ENCODE assay signal across 1 cellular context in genomic region chr4:10529891-10530786, GRCh38.
TF ChIP-seq lines count a peak whose summit lies in the region.

No MANE protein-coding gene starts in this region.

TF ChIP-seq in HEK293, 187 proteins besides CTCF, POLR2A, EP300 and RAD21 (continued from another document and continues in another):
- TF ChIP-seq, protein P1, sequence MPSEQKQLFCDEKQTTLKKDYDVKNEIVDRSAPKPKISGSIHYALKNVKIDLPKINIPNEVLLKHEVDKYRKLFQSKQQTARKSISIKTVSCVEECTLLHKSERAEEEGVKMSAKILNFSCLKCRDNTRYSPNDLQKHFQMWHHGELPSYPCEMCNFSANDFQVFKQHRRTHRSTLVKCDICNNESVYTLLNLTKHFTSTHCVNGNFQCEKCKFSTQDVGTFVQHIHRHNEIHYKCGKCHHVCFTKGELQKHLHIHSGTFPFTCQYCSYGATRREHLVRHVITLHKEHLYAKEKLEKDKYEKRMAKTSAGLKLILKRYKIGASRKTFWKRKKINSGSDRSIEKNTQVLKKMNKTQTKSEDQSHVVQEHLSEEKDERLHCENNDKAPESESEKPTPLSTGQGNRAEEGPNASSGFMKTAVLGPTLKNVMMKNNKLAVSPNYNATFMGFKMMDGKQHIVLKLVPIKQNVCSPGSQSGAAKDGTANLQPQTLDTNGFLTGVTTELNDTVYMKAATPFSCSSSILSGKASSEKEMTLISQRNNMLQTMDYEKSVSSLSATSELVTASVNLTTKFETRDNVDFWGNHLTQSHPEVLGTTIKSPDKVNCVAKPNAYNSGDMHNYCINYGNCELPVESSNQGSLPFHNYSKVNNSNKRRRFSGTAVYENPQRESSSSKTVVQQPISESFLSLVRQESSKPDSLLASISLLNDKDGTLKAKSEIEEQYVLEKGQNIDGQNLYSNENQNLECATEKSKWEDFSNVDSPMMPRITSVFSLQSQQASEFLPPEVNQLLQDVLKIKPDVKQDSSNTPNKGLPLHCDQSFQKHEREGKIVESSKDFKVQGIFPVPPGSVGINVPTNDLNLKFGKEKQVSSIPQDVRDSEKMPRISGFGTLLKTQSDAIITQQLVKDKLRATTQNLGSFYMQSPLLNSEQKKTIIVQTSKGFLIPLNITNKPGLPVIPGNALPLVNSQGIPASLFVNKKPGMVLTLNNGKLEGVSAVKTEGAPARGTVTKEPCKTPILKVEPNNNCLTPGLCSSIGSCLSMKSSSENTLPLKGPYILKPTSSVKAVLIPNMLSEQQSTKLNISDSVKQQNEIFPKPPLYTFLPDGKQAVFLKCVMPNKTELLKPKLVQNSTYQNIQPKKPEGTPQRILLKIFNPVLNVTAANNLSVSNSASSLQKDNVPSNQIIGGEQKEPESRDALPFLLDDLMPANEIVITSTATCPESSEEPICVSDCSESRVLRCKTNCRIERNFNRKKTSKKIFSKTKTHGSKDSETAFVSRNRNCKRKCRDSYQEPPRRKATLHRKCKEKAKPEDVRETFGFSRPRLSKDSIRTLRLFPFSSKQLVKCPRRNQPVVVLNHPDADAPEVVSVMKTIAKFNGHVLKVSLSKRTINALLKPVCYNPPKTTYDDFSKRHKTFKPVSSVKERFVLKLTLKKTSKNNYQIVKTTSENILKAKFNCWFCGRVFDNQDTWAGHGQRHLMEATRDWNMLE (tag by site-specific recombination; conservative IDR thresholded peaks at IDR 0.05; ENCODE audit: low read depth) = no peak
- TF ChIP-seq ZNF280C (tag by site-specific recombination; IDR thresholded peaks at IDR 0.05) = no peak
- TF ChIP-seq, protein P2, sequence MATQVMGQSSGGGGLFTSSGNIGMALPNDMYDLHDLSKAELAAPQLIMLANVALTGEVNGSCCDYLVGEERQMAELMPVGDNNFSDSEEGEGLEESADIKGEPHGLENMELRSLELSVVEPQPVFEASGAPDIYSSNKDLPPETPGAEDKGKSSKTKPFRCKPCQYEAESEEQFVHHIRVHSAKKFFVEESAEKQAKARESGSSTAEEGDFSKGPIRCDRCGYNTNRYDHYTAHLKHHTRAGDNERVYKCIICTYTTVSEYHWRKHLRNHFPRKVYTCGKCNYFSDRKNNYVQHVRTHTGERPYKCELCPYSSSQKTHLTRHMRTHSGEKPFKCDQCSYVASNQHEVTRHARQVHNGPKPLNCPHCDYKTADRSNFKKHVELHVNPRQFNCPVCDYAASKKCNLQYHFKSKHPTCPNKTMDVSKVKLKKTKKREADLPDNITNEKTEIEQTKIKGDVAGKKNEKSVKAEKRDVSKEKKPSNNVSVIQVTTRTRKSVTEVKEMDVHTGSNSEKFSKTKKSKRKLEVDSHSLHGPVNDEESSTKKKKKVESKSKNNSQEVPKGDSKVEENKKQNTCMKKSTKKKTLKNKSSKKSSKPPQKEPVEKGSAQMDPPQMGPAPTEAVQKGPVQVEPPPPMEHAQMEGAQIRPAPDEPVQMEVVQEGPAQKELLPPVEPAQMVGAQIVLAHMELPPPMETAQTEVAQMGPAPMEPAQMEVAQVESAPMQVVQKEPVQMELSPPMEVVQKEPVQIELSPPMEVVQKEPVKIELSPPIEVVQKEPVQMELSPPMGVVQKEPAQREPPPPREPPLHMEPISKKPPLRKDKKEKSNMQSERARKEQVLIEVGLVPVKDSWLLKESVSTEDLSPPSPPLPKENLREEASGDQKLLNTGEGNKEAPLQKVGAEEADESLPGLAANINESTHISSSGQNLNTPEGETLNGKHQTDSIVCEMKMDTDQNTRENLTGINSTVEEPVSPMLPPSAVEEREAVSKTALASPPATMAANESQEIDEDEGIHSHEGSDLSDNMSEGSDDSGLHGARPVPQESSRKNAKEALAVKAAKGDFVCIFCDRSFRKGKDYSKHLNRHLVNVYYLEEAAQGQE (tag by site-specific recombination; IDR thresholded peaks at IDR 0.05) = no peak
- TF ChIP-seq, protein P3, sequence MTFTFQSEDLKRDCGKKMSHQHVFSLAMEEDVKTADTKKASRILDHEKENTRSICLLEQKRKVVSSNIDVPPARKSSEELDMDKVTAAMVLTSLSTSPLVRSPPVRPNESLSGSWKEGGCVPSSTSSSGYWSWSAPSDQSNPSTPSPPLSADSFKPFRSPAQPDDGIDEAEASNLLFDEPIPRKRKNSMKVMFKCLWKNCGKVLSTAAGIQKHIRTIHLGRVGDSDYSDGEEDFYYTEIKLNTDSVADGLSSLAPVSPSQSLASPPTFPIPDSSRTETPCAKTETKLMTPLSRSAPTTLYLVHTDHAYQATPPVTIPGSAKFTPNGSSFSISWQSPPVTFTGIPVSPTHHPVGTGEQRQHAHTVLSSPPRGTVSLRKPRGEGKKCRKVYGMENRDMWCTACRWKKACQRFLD (tag by site-specific recombination; IDR thresholded peaks at IDR 0.05) = no peak
- TF ChIP-seq, protein P4, sequence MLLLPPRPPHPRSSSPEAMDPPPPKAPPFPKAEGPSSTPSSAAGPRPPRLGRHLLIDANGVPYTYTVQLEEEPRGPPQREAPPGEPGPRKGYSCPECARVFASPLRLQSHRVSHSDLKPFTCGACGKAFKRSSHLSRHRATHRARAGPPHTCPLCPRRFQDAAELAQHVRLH (tag by site-specific recombination; IDR thresholded peaks at IDR 0.05) = no peak
- no peak for TF ChIP-seq ZNF560 (tag by site-specific recombination; IDR thresholded peaks at IDR 0.05; ENCODE audit: borderline replicate concordance)
- TF ChIP-seq, protein P5, sequence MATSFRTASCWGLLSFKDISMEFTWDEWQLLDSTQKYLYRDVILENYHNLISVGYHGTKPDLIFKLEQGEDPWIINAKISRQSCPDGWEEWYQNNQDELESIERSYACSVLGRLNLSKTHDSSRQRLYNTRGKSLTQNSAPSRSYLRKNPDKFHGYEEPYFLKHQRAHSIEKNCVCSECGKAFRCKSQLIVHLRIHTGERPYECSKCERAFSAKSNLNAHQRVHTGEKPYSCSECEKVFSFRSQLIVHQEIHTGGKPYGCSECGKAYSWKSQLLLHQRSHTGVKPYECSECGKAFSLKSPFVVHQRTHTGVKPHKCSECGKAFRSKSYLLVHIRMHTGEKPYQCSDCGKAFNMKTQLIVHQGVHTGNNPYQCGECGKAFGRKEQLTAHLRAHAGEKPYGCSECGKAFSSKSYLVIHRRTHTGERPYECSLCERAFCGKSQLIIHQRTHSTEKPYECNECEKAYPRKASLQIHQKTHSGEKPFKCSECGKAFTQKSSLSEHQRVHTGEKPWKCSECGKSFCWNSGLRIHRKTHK (tag by site-specific recombination; IDR thresholded peaks at IDR 0.05) = no peak
- peak; percentile 68 for TF ChIP-seq PRDM1 (tag by site-specific recombination; IDR thresholded peaks at IDR 0.05)
- peak; percentile 46; the same call in 1 of the 2 replicates for TF ChIP-seq OSR2 (tag by site-specific recombination; IDR thresholded peaks at IDR 0.05)
- no peak for TF ChIP-seq ZNF558 (tag by site-specific recombination; IDR thresholded peaks at IDR 0.05)
- 0 out of 2 replicates have a peak, but pooled peaks have one; percentile 28 for TF ChIP-seq KLF8 (tag by site-specific recombination; IDR thresholded peaks at IDR 0.05)
- no peak for TF ChIP-seq BCL11A (tag by site-specific recombination; IDR thresholded peaks at IDR 0.05; ENCODE audit: low read depth)
- TF ChIP-seq, protein P6, sequence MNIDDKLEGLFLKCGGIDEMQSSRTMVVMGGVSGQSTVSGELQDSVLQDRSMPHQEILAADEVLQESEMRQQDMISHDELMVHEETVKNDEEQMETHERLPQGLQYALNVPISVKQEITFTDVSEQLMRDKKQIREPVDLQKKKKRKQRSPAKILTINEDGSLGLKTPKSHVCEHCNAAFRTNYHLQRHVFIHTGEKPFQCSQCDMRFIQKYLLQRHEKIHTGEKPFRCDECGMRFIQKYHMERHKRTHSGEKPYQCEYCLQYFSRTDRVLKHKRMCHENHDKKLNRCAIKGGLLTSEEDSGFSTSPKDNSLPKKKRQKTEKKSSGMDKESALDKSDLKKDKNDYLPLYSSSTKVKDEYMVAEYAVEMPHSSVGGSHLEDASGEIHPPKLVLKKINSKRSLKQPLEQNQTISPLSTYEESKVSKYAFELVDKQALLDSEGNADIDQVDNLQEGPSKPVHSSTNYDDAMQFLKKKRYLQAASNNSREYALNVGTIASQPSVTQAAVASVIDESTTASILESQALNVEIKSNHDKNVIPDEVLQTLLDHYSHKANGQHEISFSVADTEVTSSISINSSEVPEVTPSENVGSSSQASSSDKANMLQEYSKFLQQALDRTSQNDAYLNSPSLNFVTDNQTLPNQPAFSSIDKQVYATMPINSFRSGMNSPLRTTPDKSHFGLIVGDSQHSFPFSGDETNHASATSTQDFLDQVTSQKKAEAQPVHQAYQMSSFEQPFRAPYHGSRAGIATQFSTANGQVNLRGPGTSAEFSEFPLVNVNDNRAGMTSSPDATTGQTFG (tag by site-specific recombination; IDR thresholded peaks at IDR 0.05; ENCODE audit: borderline replicate concordance) = no peak
- no peak for TF ChIP-seq BCL11B (tag by site-specific recombination; IDR thresholded peaks at IDR 0.05; ENCODE audit: low read depth)
- TF ChIP-seq ZIC2 (tag by site-specific recombination; IDR thresholded peaks at IDR 0.05) = no peak
- TF ChIP-seq ZNF561 (tag by site-specific recombination; IDR thresholded peaks at IDR 0.05; ENCODE audit: borderline replicate concordance) = 0 out of 2 replicates have a peak, but pooled peaks have one; percentile 56
- TF ChIP-seq ZNF112 (tag by site-specific recombination; IDR thresholded peaks at IDR 0.05) = no peak
- TF ChIP-seq GFI1B (tag by site-specific recombination; IDR thresholded peaks at IDR 0.05) = no peak
- no peak for TF ChIP-seq HOXA7 (CRISPR knock-in tag; IDR thresholded peaks at IDR 0.05; ENCODE audit: borderline replicate concordance)
- TF ChIP-seq ZNF792 (tag by site-specific recombination; IDR thresholded peaks at IDR 0.05) = no peak
- no peak for TF ChIP-seq ZNF639 (tag by site-specific recombination; IDR thresholded peaks at IDR 0.05)
- peak; percentile 15; the same call in 1 of the 2 replicates for TF ChIP-seq PRDM4 (tag by site-specific recombination; IDR thresholded peaks at IDR 0.05)
- TF ChIP-seq MEIS1 (CRISPR knock-in tag; IDR thresholded peaks at IDR 0.05; ENCODE audit: borderline replicate concordance) = no peak
- peak; percentile 83 for TF ChIP-seq ZNF366 (tag by site-specific recombination; conservative IDR thresholded peaks at IDR 0.05)
- TF ChIP-seq ZNF513 (tag by site-specific recombination; IDR thresholded peaks at IDR 0.05) = no peak
- no peak for TF ChIP-seq ZNF404 (tag by site-specific recombination; IDR thresholded peaks at IDR 0.05)
- no peak for TF ChIP-seq ZNF658 (tag by site-specific recombination; IDR thresholded peaks at IDR 0.05)
- TF ChIP-seq, protein P7, sequence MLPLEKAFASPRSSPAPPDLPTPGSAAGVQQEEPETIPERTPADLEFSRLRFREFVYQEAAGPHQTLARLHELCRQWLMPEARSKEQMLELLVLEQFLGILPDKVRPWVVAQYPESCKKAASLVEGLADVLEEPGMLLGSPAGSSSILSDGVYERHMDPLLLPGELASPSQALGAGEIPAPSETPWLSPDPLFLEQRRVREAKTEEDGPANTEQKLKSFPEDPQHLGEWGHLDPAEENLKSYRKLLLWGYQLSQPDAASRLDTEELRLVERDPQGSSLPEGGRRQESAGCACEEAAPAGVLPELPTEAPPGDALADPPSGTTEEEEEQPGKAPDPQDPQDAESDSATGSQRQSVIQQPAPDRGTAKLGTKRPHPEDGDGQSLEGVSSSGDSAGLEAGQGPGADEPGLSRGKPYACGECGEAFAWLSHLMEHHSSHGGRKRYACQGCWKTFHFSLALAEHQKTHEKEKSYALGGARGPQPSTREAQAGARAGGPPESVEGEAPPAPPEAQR (tag by site-specific recombination; IDR thresholded peaks at IDR 0.05) = no peak
